1 cellular context compared by ENCODE assay signal in the genomic region with DNA sequence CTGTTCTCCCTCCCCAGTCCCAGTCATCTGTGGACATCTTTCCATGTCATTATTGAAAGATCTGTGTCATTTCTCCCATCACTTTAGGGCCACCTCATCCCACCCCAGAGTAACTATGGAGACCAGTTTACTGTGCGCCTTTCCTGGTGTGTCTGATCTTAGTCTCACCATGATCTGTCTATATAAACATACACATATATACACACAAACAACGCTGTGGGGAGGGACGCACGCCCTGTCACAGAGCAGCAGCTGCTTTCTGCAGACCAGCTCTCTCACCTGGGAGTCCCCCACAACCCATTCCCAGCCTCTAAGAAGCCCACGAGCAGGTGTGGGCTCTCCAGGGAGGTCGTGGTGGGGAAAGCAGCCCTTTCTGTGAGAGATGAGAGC.
TF ChIP-seq lines count a peak whose summit lies in the region.

No MANE protein-coding gene starts in this region.

TF ChIP-seq in HCT116, 20 proteins besides CTCF, POLR2A, EP300 and RAD21:
- TF ChIP-seq, protein P1, sequence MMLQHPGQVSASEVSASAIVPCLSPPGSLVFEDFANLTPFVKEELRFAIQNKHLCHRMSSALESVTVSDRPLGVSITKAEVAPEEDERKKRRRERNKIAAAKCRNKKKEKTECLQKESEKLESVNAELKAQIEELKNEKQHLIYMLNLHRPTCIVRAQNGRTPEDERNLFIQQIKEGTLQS (IDR thresholded peaks at IDR 0.05) = no peak
- no peak for TF ChIP-seq CBX3 (IDR thresholded peaks at IDR 0.05; ENCODE audit: low read depth)
- no peak for TF ChIP-seq EZH2 (IDR thresholded peaks at IDR 0.05)
- TF ChIP-seq, protein P2, sequence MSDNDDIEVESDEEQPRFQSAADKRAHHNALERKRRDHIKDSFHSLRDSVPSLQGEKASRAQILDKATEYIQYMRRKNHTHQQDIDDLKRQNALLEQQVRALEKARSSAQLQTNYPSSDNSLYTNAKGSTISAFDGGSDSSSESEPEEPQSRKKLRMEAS (IDR thresholded peaks at IDR 0.05) = no peak
- no peak for TF ChIP-seq YY1 (IDR thresholded peaks at IDR 0.05; ENCODE audit: extremely low read depth, insufficient replicate concordance, low read depth, low read length)
- TF ChIP-seq TCF7L2 (IDR thresholded peaks at IDR 0.05; ENCODE audit: borderline replicate concordance, extremely low read depth, insufficient read depth, insufficient read length) = no peak
- no peak for TF ChIP-seq ZNF274 (IDR thresholded peaks at IDR 0.05; ENCODE audit: low read depth, low read length)
- TF ChIP-seq JUND (IDR thresholded peaks at IDR 0.05) = no peak
- no peak for TF ChIP-seq POLR2AphosphoS5 (IDR thresholded peaks at IDR 0.05; ENCODE audit: low read depth, low read length)
- TF ChIP-seq, protein P3, sequence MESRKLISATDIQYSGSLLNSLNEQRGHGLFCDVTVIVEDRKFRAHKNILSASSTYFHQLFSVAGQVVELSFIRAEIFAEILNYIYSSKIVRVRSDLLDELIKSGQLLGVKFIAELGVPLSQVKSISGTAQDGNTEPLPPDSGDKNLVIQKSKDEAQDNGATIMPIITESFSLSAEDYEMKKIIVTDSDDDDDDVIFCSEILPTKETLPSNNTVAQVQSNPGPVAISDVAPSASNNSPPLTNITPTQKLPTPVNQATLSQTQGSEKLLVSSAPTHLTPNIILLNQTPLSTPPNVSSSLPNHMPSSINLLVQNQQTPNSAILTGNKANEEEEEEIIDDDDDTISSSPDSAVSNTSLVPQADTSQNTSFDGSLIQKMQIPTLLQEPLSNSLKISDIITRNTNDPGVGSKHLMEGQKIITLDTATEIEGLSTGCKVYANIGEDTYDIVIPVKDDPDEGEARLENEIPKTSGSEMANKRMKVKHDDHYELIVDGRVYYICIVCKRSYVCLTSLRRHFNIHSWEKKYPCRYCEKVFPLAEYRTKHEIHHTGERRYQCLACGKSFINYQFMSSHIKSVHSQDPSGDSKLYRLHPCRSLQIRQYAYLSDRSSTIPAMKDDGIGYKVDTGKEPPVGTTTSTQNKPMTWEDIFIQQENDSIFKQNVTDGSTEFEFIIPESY (IDR thresholded peaks at IDR 0.05; ENCODE audit: extremely low read depth, insufficient replicate concordance, low read length) = no peak
- TF ChIP-seq ZFX (IDR thresholded peaks at IDR 0.05) = no peak
- TF ChIP-seq SRF (IDR thresholded peaks at IDR 0.05; ENCODE audit: low read depth) = no peak
- TF ChIP-seq CEBPB (IDR thresholded peaks at IDR 0.05; ENCODE audit: low read depth) = no peak
